In genomic region chr12:64674367-64674922, GRCh38 we compare ENCODE assay signal across 9 cellular contexts.
DNase-seq lines count a peak whose midpoint lies in the region; ATAC-seq and TF ChIP-seq lines count a peak whose summit lies in the region.
"Had no signal": no experiment of that assay in that cellular context is flagged by ENCODE, and none has a peak within 500 bp of the region (broad histone marks: within the 10 kb centered on the region; RNA-seq: fewer than 3 reads in every experiment).

No MANE protein-coding gene starts in this region.

- TF ChIP-seq CTCF in DND-41 (IDR thresholded peaks at IDR 0.05; ENCODE audit: borderline replicate concordance, extremely low read depth, low read length, poor library complexity, severe bottlenecking), result no peak
- no peak for TF ChIP-seq CTCF in brain (conservative IDR thresholded peaks at IDR 0.05)
- TF ChIP-seq CTCF in nephron progenitor cell (IDR thresholded peaks at IDR 0.05), result no peak

- H3K27ac ChIP-seq in DND-41 (ENCODE audit: low read length), result 0 out of 2 replicates have a peak overlapping the region, but pooled peaks have one; percentile 1

- no peak overlapping the region for H3K4me2 ChIP-seq in DND-41 (ENCODE audit: insufficient read depth, low read length)

- ATAC-seq in DND-41 (ENCODE audit: insufficient read depth, low read depth) (peak; percentile 46; the same call in 2 of the 3 replicates), T-cell (replicated peaks in 1 of 4) (peak; percentile 79 to 86 (median 84)), HG03432 (IDR thresholded peaks at IDR 0.05; ENCODE audit: unreplicated experiment) (no peak)

- H3K27me3 Mint-ChIP-seq in T-cell (no peaks in the 10 kb centered on the region), brain (no peaks in the 10 kb centered on the region), nephron progenitor cell (ENCODE audit: low read depth, poor library complexity) (peaks cover 6% of the 10 kb centered on the region)

- H3K9me3 ChIP-seq in DND-41 (ENCODE audit: insufficient read depth, low read length, severe bottlenecking), result no peaks in the 10 kb centered on the region

- no peaks in the 10 kb centered on the region for H3K36me3 ChIP-seq in DND-41 (ENCODE audit: insufficient read depth, low read length)

- peak overlapping the region; percentile 99 to 100 for H3K27ac Mint-ChIP-seq in T-cell
- H3K27ac Mint-ChIP-seq in brain, result peak overlapping the region in 3 of 5 experiments; percentile 80 to 91 (median 86)
- H3K27ac Mint-ChIP-seq in nephron progenitor cell, result peak overlapping the region; percentile 72

- peaks cover 73% of the 10 kb centered on the region for H3K79me2 ChIP-seq in DND-41 (ENCODE audit: insufficient read depth, low read length)

- peaks cover 13% of the 10 kb centered on the region; the same call in 1 of the 2 replicates for H4K20me1 ChIP-seq in DND-41 (ENCODE audit: insufficient read depth, low read length)

- H3K4me3 ChIP-seq in DND-41 (ENCODE audit: low read depth in 1 of 2, low read length in 2 of 2), result no peak overlapping the region

- peak; percentile 33 for DNase-seq in DND-41
- DNase-seq in T-cell, result peak; percentile 63 to 94 (median 81)
- no peak for DNase-seq in nephron progenitor cell
- no peak for DNase-seq in LoVo (ENCODE audit: low spot score)
- no peak for DNase-seq in hippocampal formation (lab: John Stamatoyannopoulos, UW)
- DNase-seq in cortex of kidney (lab: John Stamatoyannopoulos, UW), result no peak
- DNase-seq: cerebellar nuclear complex had no signal

- no peaks in the 10 kb centered on the region for H3K27me3 ChIP-seq in DND-41 (ENCODE audit: insufficient read depth, low read length, poor library complexity)

- H3K9ac ChIP-seq in DND-41 (ENCODE audit: low read depth, low read length), result no peak overlapping the region

- no peak overlapping the region for H2AFZ ChIP-seq in DND-41 (ENCODE audit: low read depth, low read length)

- H3K4me1 ChIP-seq in DND-41 (ENCODE audit: insufficient read depth, low read length), result peaks cover 50% of the 10 kb centered on the region

- CTCF ChIA-PET in T-cell (lab: Charles Lee), result interaction anchor here in 1 of 2 donors (0.8 kb wide), 1 partner anchor 125 kb away, joined by 3 read pairs; no protein-coding TSS in a partner anchor

- H3K4me1 Mint-ChIP-seq in T-cell (peaks cover 88 to 95% (median 92%) of the 10 kb centered on the region in 3 donors), brain (peaks cover 57% of the 10 kb centered on the region), nephron progenitor cell (peaks cover 68% of the 10 kb centered on the region)

- POLR2A ChIA-PET in T-cell (lab: Charles Lee), result interaction anchor here in 1 of 2 donors (0.7 kb wide), 1 partner anchor 8 kb away, joined by 4 read pairs; no protein-coding TSS in a partner anchor

- H3K9me3 Mint-ChIP-seq in T-cell, result no peaks in the 10 kb centered on the region
- H3K9me3 Mint-ChIP-seq in brain, result no peaks in the 10 kb centered on the region
- H3K9me3 Mint-ChIP-seq in nephron progenitor cell, result no peaks in the 10 kb centered on the region

- H3K4me3 Mint-ChIP-seq in T-cell (peak overlapping the region; percentile 55 to 90 (median 69)), brain (no peak overlapping the region), nephron progenitor cell (no peak overlapping the region)

- H3K36me3 Mint-ChIP-seq in T-cell (peaks cover 10% of the 10 kb centered on the region), brain (no peaks in the 10 kb centered on the region), nephron progenitor cell (ENCODE audit: low read depth) (no peaks in the 10 kb centered on the region)

Comparison
In these comparisons a context has a peak if more than half of its experiments do, and no peak if none do; other contexts are left out.
1. DNase-seq: peak in DND-41 (single experiment) and T-cell (34 of 34); none in nephron progenitor cell (single experiment), LoVo (single experiment), hippocampal formation (0 of 2) and cortex of kidney (single experiment).
2. H3K4me3 Mint-ChIP-seq: peak in T-cell (3 of 3); none in brain (0 of 5) and nephron progenitor cell (single experiment).
3. Peak in every context shown above with its lines, with median percentiles within 50 percentile points of each other: H3K27ac Mint-ChIP-seq.